Comparison of ENCODE assay signal across 1 cellular context in the genomic region with DNA sequence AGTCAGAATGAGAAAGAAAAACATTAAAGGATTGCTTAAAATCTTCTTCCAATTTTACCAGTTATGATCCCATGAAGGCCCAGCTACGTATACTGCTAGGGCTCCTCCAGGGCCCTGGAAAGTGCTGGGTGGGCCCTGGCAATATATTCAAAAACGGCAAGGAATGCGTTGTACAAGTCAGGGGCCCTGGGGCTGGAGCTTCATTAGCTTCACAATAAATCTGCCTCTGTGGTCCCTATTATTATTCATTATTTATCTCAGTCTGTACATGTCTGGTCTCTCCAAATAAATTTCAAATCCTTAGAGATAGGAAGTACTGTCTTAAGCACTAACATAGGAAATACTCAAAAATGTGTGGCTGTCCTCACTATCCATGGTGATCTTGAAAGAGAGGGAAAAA.
TF ChIP-seq lines count a peak whose summit lies in the region.

No MANE protein-coding gene starts in this region.

TF ChIP-seq in WTC11, 78 proteins besides CTCF, POLR2A, EP300 and RAD21 (continued from another document):
- TF ChIP-seq, protein P1, sequence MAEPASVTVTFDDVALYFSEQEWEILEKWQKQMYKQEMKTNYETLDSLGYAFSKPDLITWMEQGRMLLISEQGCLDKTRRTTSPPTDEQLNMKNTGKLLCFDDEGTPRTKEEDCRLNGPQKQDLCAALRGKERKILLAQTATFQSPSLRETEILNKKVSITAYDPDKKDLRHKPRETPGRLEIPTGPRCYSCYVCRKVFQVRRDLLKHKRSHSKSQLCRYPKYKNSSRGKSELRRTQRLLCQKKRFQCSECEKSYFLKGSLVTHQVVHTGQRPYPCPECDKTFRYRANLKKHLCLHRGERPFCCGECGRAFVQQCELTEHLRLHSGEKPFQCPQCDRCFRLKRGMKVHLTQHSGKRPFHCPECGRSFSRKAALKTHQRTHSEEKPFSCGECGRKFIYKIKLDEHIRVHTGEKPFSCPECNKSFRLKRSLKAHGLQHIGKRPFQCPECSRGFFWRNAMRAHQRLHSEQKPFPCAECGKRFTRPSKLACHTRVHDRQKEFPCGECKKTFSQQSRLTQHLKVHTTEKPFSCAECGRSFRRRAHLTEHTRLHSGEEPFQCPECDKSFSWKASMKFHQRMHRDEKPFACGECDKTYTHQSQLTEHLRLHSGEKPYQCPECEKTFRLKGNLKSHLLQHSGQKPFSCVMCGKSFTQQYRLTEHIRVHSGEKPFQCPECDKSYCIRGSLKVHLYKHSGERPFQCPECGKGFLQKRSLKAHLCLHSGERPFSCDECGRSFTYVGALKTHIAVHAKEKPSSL (CRISPR knock-in tag; conservative IDR thresholded peaks at IDR 0.05), result no peak
- no peak for TF ChIP-seq ZNF138 (CRISPR knock-in tag; conservative IDR thresholded peaks at IDR 0.05)
- no peak for TF ChIP-seq ZBTB21 (CRISPR knock-in tag; IDR thresholded peaks at IDR 0.05; ENCODE audit: borderline replicate concordance)
- TF ChIP-seq ZNF263 (CRISPR knock-in tag; IDR thresholded peaks at IDR 0.05; ENCODE audit: low read depth), result no peak
TF ChIP-seq in WTC11: peak in this region for 0.
